Comparison of ENCODE assay signal across 16 cellular contexts in the genomic region with DNA sequence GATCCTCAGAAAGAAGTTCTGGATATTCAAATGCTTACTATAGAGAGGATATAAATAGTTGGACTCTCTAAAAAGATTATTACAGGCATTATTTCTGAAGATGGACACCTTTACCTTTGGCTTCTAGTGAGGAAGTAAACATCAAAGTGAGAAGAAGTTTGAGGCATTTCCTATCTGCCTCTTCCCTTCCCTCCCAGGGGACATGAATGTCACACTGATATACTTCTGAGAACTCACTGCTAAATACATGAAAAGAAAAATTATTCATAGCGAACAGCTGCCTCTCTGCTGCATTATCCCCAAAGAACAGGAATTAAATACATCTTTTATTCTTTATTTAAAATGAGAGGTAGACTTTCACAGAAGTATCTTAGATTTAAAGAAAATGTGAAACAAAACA.
A peak's percentile ranks its signal among the peaks of the same experiment; 100 is the strongest.
DNase-seq lines count a peak whose midpoint lies in the region; ATAC-seq and TF ChIP-seq lines count a peak whose summit lies in the region.
"Had no signal": no experiment of that assay in that cellular context is flagged by ENCODE, and none has a peak within 500 bp of the region (broad histone marks: within the 10 kb centered on the region; RNA-seq: fewer than 3 reads in every experiment).

No MANE protein-coding gene starts in this region.

- intact Hi-C loops in left lung (cut with DNase I) = no loop called here

- peaks cover 20% of the 10 kb centered on the region for H3K36me3 Mint-ChIP-seq in activated naive CD4-positive, alpha-beta T cell treated with anti-CD3 and anti-CD28 coated beads, Interleukin-2, amount 50 U/mL, for 24 hours
- H3K36me3 Mint-ChIP-seq in central memory CD8-positive, alpha-beta T cell (ENCODE audit: insufficient read depth) = peaks cover 74% of the 10 kb centered on the region
- H3K36me3 Mint-ChIP-seq in stimulated activated naive B cell treated with anti-CD40 and anti-IgM and Interleukin-4, amounts not matched to agents 10 μg/mL and 1 μg/mL and 100 μg/mL, for 72 hours = peaks cover 50 to 56% of the 10 kb centered on the region in 2 donors

- H3K27me3 Mint-ChIP-seq in activated naive CD4-positive, alpha-beta T cell treated with anti-CD3 and anti-CD28 coated beads, Interleukin-2, amount 50 U/mL, for 24 hours = no peaks in the 10 kb centered on the region
- no peaks in the 10 kb centered on the region for H3K27me3 Mint-ChIP-seq in central memory CD8-positive, alpha-beta T cell
- no peaks in the 10 kb centered on the region for H3K27me3 Mint-ChIP-seq in stimulated activated naive B cell treated with anti-CD40 and anti-IgM and Interleukin-4, amounts not matched to agents 10 μg/mL and 1 μg/mL and 100 μg/mL, for 72 hours

- peak overlapping the region; percentile 81 for H3K27ac Mint-ChIP-seq in activated naive CD4-positive, alpha-beta T cell treated with anti-CD3 and anti-CD28 coated beads, Interleukin-2, amount 50 U/mL, for 24 hours
- peak overlapping the region; percentile 50 for H3K27ac Mint-ChIP-seq in central memory CD8-positive, alpha-beta T cell (ENCODE audit: low read depth)
- peak overlapping the region; percentile 91 for H3K27ac Mint-ChIP-seq in stimulated activated naive B cell treated with anti-CD40 and anti-IgM and Interleukin-4, amounts not matched to agents 10 μg/mL and 1 μg/mL and 100 μg/mL, for 72 hours

- H3K36me3 ChIP-seq in SK-N-MC (ENCODE audit: insufficient read depth, low read length) (no peaks in the 10 kb centered on the region), left lung (peaks cover 0 to 42% of the 10 kb centered on the region in 2 donors)
- H3K36me3 ChIP-seq: gastrocnemius medialis, SJCRH30 had no signal

- H3K4me3 ChIP-seq in SK-N-MC = no peak overlapping the region
- no peak overlapping the region for H3K4me3 ChIP-seq in left lung
- H3K4me3 ChIP-seq: gastrocnemius medialis, SJCRH30, testis had no signal

- no peak overlapping the region for H3K9ac ChIP-seq in SK-N-MC (ENCODE audit: insufficient read length)

- H3K4me1 Mint-ChIP-seq in activated naive CD4-positive, alpha-beta T cell treated with anti-CD3 and anti-CD28 coated beads, Interleukin-2, amount 50 U/mL, for 24 hours = peaks cover 61% of the 10 kb centered on the region
- peaks cover 21% of the 10 kb centered on the region for H3K4me1 Mint-ChIP-seq in central memory CD8-positive, alpha-beta T cell
- peaks cover 28 to 60% of the 10 kb centered on the region in 2 donors for H3K4me1 Mint-ChIP-seq in stimulated activated naive B cell treated with anti-CD40 and anti-IgM and Interleukin-4, amounts not matched to agents 10 μg/mL and 1 μg/mL and 100 μg/mL, for 72 hours

- H3K27ac ChIP-seq in SK-N-MC (peak overlapping the region; percentile 99), left lung (peak overlapping the region in 1 of 2 donors; percentile 3)
- H3K27ac ChIP-seq: gastrocnemius medialis, SJCRH30, testis had no signal

- no peaks in the 10 kb centered on the region for H3K27me3 ChIP-seq in left lung
- H3K27me3 ChIP-seq: gastrocnemius medialis, SJCRH30, testis had no signal

- no peak for TF ChIP-seq CTCF in left lung (IDR thresholded peaks at IDR 0.05)
- TF ChIP-seq CTCF in GM20000 (IDR thresholded peaks at IDR 0.05; ENCODE audit: extremely low read depth, missing control alignments) = no peak

- no peaks in the 10 kb centered on the region for H3K9me3 ChIP-seq in SK-N-MC (ENCODE audit: low read depth, low read length)
- H3K9me3 ChIP-seq in left lung = no peaks in the 10 kb centered on the region
- H3K9me3 ChIP-seq: gastrocnemius medialis, SJCRH30, testis had no signal

- H3K4me1 ChIP-seq in left lung = peaks cover 0 to 47% of the 10 kb centered on the region in 2 donors
- H3K4me1 ChIP-seq: SJCRH30, testis had no signal

- H3K9me3 Mint-ChIP-seq in activated naive CD4-positive, alpha-beta T cell treated with anti-CD3 and anti-CD28 coated beads, Interleukin-2, amount 50 U/mL, for 24 hours = no peaks in the 10 kb centered on the region
- no peaks in the 10 kb centered on the region for H3K9me3 Mint-ChIP-seq in central memory CD8-positive, alpha-beta T cell
- H3K9me3 Mint-ChIP-seq in stimulated activated naive B cell treated with anti-CD40 and anti-IgM and Interleukin-4, amounts not matched to agents 10 μg/mL and 1 μg/mL and 100 μg/mL, for 72 hours = no peaks in the 10 kb centered on the region

- no peak for DNase-seq in activated naive CD4-positive, alpha-beta T cell (lab: John Stamatoyannopoulos, UW)
- DNase-seq in SK-N-MC (ENCODE audit: low read depth, low spot score) (no peak), NCI-H526 (lab: John Stamatoyannopoulos, UW) (no peak), left lung (no peak), GM20000 (ENCODE audit: low spot score) (no peak)
- DNase-seq in central memory CD8-positive, alpha-beta T cell (ENCODE audit: low spot score in 2 of 2) = no peak
- DNase-seq in stimulated activated naive B cell treated with anti-CD40 and anti-IgM and Interleukin-4, amounts not matched to agents 10 μg/mL and 1 μg/mL and 100 μg/mL, for 72 hours = no peak
- DNase-seq: activated effector memory CD4-positive, alpha-beta T cell treated with Interleukin-2 at 50 U/mL for 16 hours; dermis blood vessel endothelial cell; gastrocnemius medialis; NCI-H2029; NCI-H526 treated with DMSO at 0.1 percent for 48 hours; SJCRH30; stimulated activated CD4-positive, alpha-beta T cell treated with anti-CD3 and anti-CD28 coated beads, Interleukin-2, amount 100 ng/mL, for 48 hours; testis had no signal

- ATAC-seq in central memory CD8-positive, alpha-beta T cell (replicated peaks; ENCODE audit: extremely low read depth, poor library complexity, severe bottlenecking) = no peak
- ATAC-seq in stimulated activated naive B cell treated with anti-CD40 and anti-IgM and Interleukin-4, amounts not matched to agents 10 μg/mL and 1 μg/mL and 100 μg/mL, for 72 hours (replicated peaks) = no peak
- no peak for ATAC-seq in left lung
- ATAC-seq: gastrocnemius medialis had no signal

- no peak overlapping the region for H3K4me3 Mint-ChIP-seq in activated naive CD4-positive, alpha-beta T cell treated with anti-CD3 and anti-CD28 coated beads, Interleukin-2, amount 50 U/mL, for 24 hours
- H3K4me3 Mint-ChIP-seq in central memory CD8-positive, alpha-beta T cell = no peak overlapping the region
- no peak overlapping the region for H3K4me3 Mint-ChIP-seq in stimulated activated naive B cell treated with anti-CD40 and anti-IgM and Interleukin-4, amounts not matched to agents 10 μg/mL and 1 μg/mL and 100 μg/mL, for 72 hours
